8 cellular contexts compared by ENCODE assay signal in the genomic region with DNA sequence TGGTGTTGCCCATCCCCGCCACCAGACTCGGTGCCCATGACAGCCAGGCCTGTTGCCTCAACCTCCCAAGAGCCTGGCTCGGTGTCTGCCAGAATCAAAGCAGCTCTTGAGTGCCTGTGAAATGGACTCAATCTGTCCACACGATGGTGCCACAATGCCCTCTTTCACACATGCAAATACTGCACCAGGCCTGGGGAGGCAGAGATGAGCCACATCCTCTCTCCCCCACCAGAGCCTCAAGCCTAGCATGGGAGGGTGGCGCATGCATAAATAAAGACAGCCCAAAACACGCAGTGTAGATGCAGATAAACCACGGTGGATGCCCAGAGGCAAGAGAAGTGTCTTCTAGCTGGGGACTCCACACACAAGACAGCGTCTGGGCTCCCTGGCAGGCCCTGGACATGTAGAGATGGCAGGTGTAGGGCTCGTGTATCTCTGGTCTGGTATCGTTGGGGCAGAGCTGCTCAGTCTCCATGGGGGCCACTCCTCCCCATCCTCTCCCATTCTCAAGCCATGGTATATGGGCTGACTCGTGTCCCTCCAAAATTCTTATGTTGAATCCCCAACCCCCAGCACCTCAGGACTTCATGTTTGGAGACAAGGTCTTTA.
DNase-seq lines count a peak whose midpoint lies in the region; ATAC-seq and TF ChIP-seq lines count a peak whose summit lies in the region.

No MANE protein-coding gene starts in this region.

- H3K4me3 ChIP-seq in spleen (no peak overlapping the region), left ventricle myocardium inferior (no peak overlapping the region)

- no peak for TF ChIP-seq POLR2A in spleen (IDR thresholded peaks at IDR 0.05)

- H3K9me3 ChIP-seq in spleen: no peaks in the 10 kb centered on the region
- no peaks in the 10 kb centered on the region for H3K9me3 ChIP-seq in left ventricle myocardium inferior (replicated peaks)

- H3K36me3 Mint-ChIP-seq in activated CD4-positive, alpha-beta memory T cell treated with anti-CD3 and anti-CD28 coated beads, Interleukin-2, amount 10 ng/mL, durations not matched to agents 7 days and 5 days (ENCODE audit: low read depth): peaks cover 56% of the 10 kb centered on the region

- WGBS in spleen, 5 donors: 73 to 80% (median 74%) methylated on average over 11 of the region's 11 CpGs

- H3K9me3 Mint-ChIP-seq in activated CD4-positive, alpha-beta memory T cell treated with anti-CD3 and anti-CD28 coated beads, Interleukin-2, amount 10 ng/mL, durations not matched to agents 7 days and 5 days: no peaks in the 10 kb centered on the region

- peak; percentile 72 for ATAC-seq in GM19395 (IDR thresholded peaks at IDR 0.05; ENCODE audit: unreplicated experiment)
- ATAC-seq in HG03558 (IDR thresholded peaks at IDR 0.05; ENCODE audit: extremely low read depth, unreplicated experiment): peak; percentile 68

- H3K27ac Mint-ChIP-seq in activated CD4-positive, alpha-beta memory T cell treated with anti-CD3 and anti-CD28 coated beads, Interleukin-2, amount 10 ng/mL, durations not matched to agents 7 days and 5 days: peak overlapping the region; percentile 77

- intact Hi-C loops in spleen (cut with DNase I; ENCODE audit: low total_unique reads): no loop called here
- intact Hi-C loops in left ventricle myocardium inferior (cut with micrococcal nuclease): no loop called here

- H3K4me3 Mint-ChIP-seq in activated CD4-positive, alpha-beta memory T cell treated with anti-CD3 and anti-CD28 coated beads, Interleukin-2, amount 10 ng/mL, durations not matched to agents 7 days and 5 days: no peak overlapping the region

- no peak overlapping the region for H3K27ac ChIP-seq in spleen
- H3K27ac ChIP-seq in left ventricle myocardium inferior (replicated peaks): no peak overlapping the region

- no peaks in the 10 kb centered on the region for H3K36me3 ChIP-seq in spleen
- H3K36me3 ChIP-seq in left ventricle myocardium inferior: no peaks in the 10 kb centered on the region

- H3K27me3 ChIP-seq in spleen (replicated peaks in 1 of 7) (no peaks in the 10 kb centered on the region), left ventricle myocardium inferior (ENCODE audit: low read depth) (peaks cover 62% of the 10 kb centered on the region)

- DNase-seq in CD1c-positive myeloid dendritic cell (ENCODE audit: extremely low spot score) (peak; percentile 8), spleen (peak; percentile 73), NCI-H2227 (lab: John Stamatoyannopoulos, UW; ENCODE audit: unreplicated experiment) (no peak), cerebellum (ENCODE audit: low spot score) (no peak), left ventricle myocardium inferior (no peak)
- DNase-seq in activated CD4-positive, alpha-beta memory T cell treated with anti-CD3 and anti-CD28 coated beads, Interleukin-2, amount 10 ng/mL, durations not matched to agents 7 days and 5 days: peak; percentile 85

- no peaks in the 10 kb centered on the region for H3K4me1 ChIP-seq in spleen
- no peaks in the 10 kb centered on the region for H3K4me1 ChIP-seq in left ventricle myocardium inferior

- H3K4me1 Mint-ChIP-seq in activated CD4-positive, alpha-beta memory T cell treated with anti-CD3 and anti-CD28 coated beads, Interleukin-2, amount 10 ng/mL, durations not matched to agents 7 days and 5 days: peaks cover 41% of the 10 kb centered on the region

- TF ChIP-seq CTCF in spleen (IDR thresholded peaks at IDR 0.05 in 8 of 11, conservative IDR thresholded peaks at IDR 0.05 in 3 of 11) (peak in 7 of 11 experiments; percentile 21 to 45 (median 38)), left ventricle myocardium inferior (IDR thresholded peaks at IDR 0.05; ENCODE audit: borderline replicate concordance) (no peak)

- no peaks in the 10 kb centered on the region for H3K27me3 Mint-ChIP-seq in activated CD4-positive, alpha-beta memory T cell treated with anti-CD3 and anti-CD28 coated beads, Interleukin-2, amount 10 ng/mL, durations not matched to agents 7 days and 5 days

- POLR2A ChIA-PET in activated CD4-positive, alpha-beta memory T cell treated with anti-CD3 and anti-CD28 coated beads, Interleukin-2, amount 10 ng/mL, durations not matched to agents 7 days and 5 days (lab: Charles Lee): interaction anchor here (0.6 to 3.9 kb wide), 13 partner anchors 17 to 116 kb away, joined by 3 to 54 read pairs (median 4); a partner anchor contains a TSS

- CTCF ChIA-PET in activated CD4-positive, alpha-beta memory T cell treated with anti-CD3 and anti-CD28 coated beads, Interleukin-2, amount 10 ng/mL, durations not matched to agents 7 days and 5 days (lab: Charles Lee): interaction anchor here (0.6 to 4.4 kb wide), 34 partner anchors 9 to 197 kb away, joined by 3 to 92 read pairs (median 4); a partner anchor contains a TSS

Comparison
In these comparisons a context has a peak if more than half of its experiments do, and no peak if none do; other contexts are left out.
1. DNase-seq: peak in CD1c-positive myeloid dendritic cell (single experiment), activated CD4-positive, alpha-beta memory T cell treated with anti-CD3 and anti-CD28 coated beads, Interleukin-2, amount 10 ng/mL, durations not matched to agents 7 days and 5 days (single experiment) and spleen (single experiment); none in NCI-H2227 (single experiment), cerebellum (single experiment) and left ventricle myocardium inferior (single experiment).